In the genomic region with DNA sequence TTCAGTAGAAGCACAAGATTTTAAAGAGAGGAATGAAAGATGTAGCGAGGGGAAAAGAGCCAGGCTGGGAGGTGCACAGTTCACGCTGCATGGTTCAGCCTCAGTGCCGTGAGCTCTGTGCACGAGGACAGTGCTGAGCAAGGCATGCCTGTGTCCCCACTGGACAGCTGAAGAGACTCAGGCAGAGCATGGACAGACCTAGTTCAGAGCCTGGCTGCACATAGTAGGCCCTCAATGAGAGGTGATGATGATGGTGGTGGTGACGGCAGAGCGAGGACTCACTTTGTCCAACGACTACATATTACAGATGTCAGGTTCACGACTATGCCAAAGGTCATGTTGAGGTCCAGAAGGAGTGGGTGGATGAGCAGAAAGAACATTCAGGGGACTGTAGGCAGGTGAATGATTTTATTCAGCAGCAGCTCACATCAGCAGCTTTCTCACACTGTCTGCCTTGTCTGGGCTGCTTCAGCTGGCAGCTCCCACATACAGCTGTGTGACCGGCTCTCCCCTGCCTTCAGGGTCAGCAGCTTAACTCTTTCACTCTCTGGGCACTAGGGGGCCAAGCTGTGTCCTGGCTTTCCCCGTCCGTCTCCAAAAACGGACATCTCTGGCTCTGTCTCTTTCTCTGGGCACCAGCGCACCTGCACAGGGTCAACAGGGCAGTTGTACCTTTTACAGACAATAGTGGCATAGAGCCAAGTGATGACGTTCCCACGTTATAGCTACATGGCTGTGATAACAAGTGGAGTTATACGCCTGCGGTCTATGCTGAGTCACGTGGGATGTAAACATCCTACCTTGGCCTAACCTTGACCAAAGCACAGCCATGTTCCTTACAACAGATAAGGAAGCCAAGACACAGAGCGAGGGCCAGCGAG, we compare ENCODE assay signal across 1 cellular context.
TF ChIP-seq lines count a peak whose summit lies in the region.

No MANE protein-coding gene starts in this region.

TF ChIP-seq in K562, 482 proteins besides CTCF, POLR2A, EP300 and RAD21 (continued from another document and continues in another):
- TF ChIP-seq FOXK2 (conservative IDR thresholded peaks at IDR 0.05 in 1 of 2, IDR thresholded peaks at IDR 0.05 in 1 of 2; ENCODE audit: low read depth in 2 of 2) (peak; percentile 74 to 78; a peak in 3 of 4 replicates), ARID1B (IDR thresholded peaks at IDR 0.05) (peak; percentile 50), C11orf30 (IDR thresholded peaks at IDR 0.05; ENCODE audit: low read depth) (peak; percentile 65), ZC3H11A (IDR thresholded peaks at IDR 0.05; ENCODE audit: low read depth, low read length) (no peak), PTRF (tag; IDR thresholded peaks at IDR 0.05) (peak; percentile 71), TEAD4 (IDR thresholded peaks at IDR 0.05; ENCODE audit: low read length) (0 out of 2 replicates have a peak, but pooled peaks have one; percentile 15), TEAD4 (CRISPR knock-in tag; IDR thresholded peaks at IDR 0.05; ENCODE audit: borderline replicate concordance) (no peak), SOX6 (IDR thresholded peaks at IDR 0.05) (peak; percentile 83), TAF7 (tag; IDR thresholded peaks at IDR 0.05) (peak; percentile 61; the same call in 1 of the 2 replicates), SMC3 (conservative IDR thresholded peaks at IDR 0.05; ENCODE audit: insufficient read depth, low read depth, low read length) (0 out of 2 replicates have a peak, but pooled peaks have one; percentile 34), YBX1 (IDR thresholded peaks at IDR 0.05) (no peak), XRCC3 (IDR thresholded peaks at IDR 0.05) (no peak), ZKSCAN1 (IDR thresholded peaks at IDR 0.05; ENCODE audit: low read depth, low read length) (peak; percentile 87), KDM1A (IDR thresholded peaks at IDR 0.05) (peak in 1 of 2 experiments; percentile 28; a peak in 2 of 4 replicates), KLF13 (tag; IDR thresholded peaks at IDR 0.05; ENCODE audit: borderline replicate concordance, low read depth) (peak; percentile 38; the same call in 1 of the 2 replicates), GATAD2B (IDR thresholded peaks at IDR 0.05; ENCODE audit: borderline replicate concordance) (no peak), ZNF239 (CRISPR knock-in tag; IDR thresholded peaks at IDR 0.05) (peak; percentile 62; the same call in 1 of the 2 replicates), ATF7 (IDR thresholded peaks at IDR 0.05) (peak; percentile 41), ZNF253 (CRISPR knock-in tag; conservative IDR thresholded peaks at IDR 0.05) (no peak), CBFA2T2 (conservative IDR thresholded peaks at IDR 0.05) (peak; percentile 34; the same call in 1 of the 2 replicates), ETV1 (tag; conservative IDR thresholded peaks at IDR 0.05; ENCODE audit: low read depth) (0 out of 2 replicates have a peak, but pooled peaks have one; percentile 43), ZKSCAN8 (CRISPR knock-in tag; IDR thresholded peaks at IDR 0.05) (peak; percentile 60; the same call in 1 of the 2 replicates), SETDB1 (IDR thresholded peaks at IDR 0.05; ENCODE audit: low read length) (no peak), BCL6 (CRISPR knock-in tag; IDR thresholded peaks at IDR 0.05) (peak; percentile 50; the same call in 1 of the 2 replicates), NFE2 (IDR thresholded peaks at IDR 0.05; ENCODE audit: low read depth) (peak; percentile 80), ILK (tag; IDR thresholded peaks at IDR 0.05; ENCODE audit: borderline replicate concordance, low read depth) (no peak), IFI16 (CRISPR knock-in tag; IDR thresholded peaks at IDR 0.05) (0 out of 2 replicates have a peak, but pooled peaks have one; percentile 59), MAFG (tag; conservative IDR thresholded peaks at IDR 0.05) (peak; percentile 73), CHD4 (IDR thresholded peaks at IDR 0.05; ENCODE audit: insufficient read depth, insufficient replicate concordance, low read depth, low read length, poor library complexity, severe bottlenecking) (no peak), HDAC2 (IDR thresholded peaks at IDR 0.05) (peak; percentile 29; the same call in 1 of the 2 replicates), PTTG1 (tag; IDR thresholded peaks at IDR 0.05; ENCODE audit: low read depth) (peak; percentile 79), NFIC (IDR thresholded peaks at IDR 0.05) (peak; percentile 91), KLF6 (CRISPR knock-in tag; IDR thresholded peaks at IDR 0.05; ENCODE audit: borderline replicate concordance) (peak; percentile 78; the same call in 1 of the 2 replicates), PHTF2 (CRISPR knock-in tag; IDR thresholded peaks at IDR 0.05) (no peak), TEAD2 (tag; IDR thresholded peaks at IDR 0.05) (peak; percentile 52; the same call in 1 of the 2 replicates), SMAD3 (CRISPR knock-in tag; conservative IDR thresholded peaks at IDR 0.05) (peak; percentile 87), GTF2A2 (tag; IDR thresholded peaks at IDR 0.05) (0 out of 2 replicates have a peak, but pooled peaks have one; percentile 44), JUND (IDR thresholded peaks at IDR 0.05; ENCODE audit: borderline replicate concordance, low read depth, low read length) (no peak), JUND (tag; IDR thresholded peaks at IDR 0.05; ENCODE audit: borderline replicate concordance, low read depth, low read length) (peak; percentile 67; the same call in 2 of the 3 replicates), RBM25 (IDR thresholded peaks at IDR 0.05; ENCODE audit: low read depth, low read length, severe bottlenecking) (no peak), KDM4B (IDR thresholded peaks at IDR 0.05; ENCODE audit: borderline replicate concordance in 2 of 2, low read depth in 1 of 2) (no peak), PHF21A (IDR thresholded peaks at IDR 0.05; ENCODE audit: borderline replicate concordance, low read depth) (no peak), DMBX1 (CRISPR knock-in tag; IDR thresholded peaks at IDR 0.05; ENCODE audit: borderline replicate concordance) (peak; percentile 89; the same call in 1 of the 2 replicates)
- TF ChIP-seq, protein P1, sequence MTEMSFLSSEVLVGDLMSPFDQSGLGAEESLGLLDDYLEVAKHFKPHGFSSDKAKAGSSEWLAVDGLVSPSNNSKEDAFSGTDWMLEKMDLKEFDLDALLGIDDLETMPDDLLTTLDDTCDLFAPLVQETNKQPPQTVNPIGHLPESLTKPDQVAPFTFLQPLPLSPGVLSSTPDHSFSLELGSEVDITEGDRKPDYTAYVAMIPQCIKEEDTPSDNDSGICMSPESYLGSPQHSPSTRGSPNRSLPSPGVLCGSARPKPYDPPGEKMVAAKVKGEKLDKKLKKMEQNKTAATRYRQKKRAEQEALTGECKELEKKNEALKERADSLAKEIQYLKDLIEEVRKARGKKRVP (CRISPR knock-in tag; IDR thresholded peaks at IDR 0.05): 0 out of 2 replicates have a peak, but pooled peaks have one; percentile 50
- TF ChIP-seq, protein P2, sequence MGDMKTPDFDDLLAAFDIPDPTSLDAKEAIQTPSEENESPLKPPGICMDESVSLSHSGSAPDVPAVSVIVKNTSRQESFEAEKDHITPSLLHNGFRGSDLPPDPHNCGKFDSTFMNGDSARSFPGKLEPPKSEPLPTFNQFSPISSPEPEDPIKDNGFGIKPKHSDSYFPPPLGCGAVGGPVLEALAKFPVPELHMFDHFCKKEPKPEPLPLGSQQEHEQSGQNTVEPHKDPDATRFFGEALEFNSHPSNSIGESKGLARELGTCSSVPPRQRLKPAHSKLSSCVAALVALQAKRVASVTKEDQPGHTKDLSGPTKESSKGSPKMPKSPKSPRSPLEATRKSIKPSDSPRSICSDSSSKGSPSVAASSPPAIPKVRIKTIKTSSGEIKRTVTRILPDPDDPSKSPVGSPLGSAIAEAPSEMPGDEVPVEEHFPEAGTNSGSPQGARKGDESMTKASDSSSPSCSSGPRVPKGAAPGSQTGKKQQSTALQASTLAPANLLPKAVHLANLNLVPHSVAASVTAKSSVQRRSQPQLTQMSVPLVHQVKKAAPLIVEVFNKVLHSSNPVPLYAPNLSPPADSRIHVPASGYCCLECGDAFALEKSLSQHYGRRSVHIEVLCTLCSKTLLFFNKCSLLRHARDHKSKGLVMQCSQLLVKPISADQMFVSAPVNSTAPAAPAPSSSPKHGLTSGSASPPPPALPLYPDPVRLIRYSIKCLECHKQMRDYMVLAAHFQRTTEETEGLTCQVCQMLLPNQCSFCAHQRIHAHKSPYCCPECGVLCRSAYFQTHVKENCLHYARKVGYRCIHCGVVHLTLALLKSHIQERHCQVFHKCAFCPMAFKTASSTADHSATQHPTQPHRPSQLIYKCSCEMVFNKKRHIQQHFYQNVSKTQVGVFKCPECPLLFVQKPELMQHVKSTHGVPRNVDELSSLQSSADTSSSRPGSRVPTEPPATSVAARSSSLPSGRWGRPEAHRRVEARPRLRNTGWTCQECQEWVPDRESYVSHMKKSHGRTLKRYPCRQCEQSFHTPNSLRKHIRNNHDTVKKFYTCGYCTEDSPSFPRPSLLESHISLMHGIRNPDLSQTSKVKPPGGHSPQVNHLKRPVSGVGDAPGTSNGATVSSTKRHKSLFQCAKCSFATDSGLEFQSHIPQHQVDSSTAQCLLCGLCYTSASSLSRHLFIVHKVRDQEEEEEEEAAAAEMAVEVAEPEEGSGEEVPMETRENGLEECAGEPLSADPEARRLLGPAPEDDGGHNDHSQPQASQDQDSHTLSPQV (IDR thresholded peaks at IDR 0.05): peak; percentile 96
- TF ChIP-seq, protein P3, sequence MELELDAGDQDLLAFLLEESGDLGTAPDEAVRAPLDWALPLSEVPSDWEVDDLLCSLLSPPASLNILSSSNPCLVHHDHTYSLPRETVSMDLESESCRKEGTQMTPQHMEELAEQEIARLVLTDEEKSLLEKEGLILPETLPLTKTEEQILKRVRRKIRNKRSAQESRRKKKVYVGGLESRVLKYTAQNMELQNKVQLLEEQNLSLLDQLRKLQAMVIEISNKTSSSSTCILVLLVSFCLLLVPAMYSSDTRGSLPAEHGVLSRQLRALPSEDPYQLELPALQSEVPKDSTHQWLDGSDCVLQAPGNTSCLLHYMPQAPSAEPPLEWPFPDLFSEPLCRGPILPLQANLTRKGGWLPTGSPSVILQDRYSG (tag; conservative IDR thresholded peaks at IDR 0.05; ENCODE audit: low read depth): peak; percentile 89; the same call in 1 of the 2 replicates
- TF ChIP-seq, protein P4, sequence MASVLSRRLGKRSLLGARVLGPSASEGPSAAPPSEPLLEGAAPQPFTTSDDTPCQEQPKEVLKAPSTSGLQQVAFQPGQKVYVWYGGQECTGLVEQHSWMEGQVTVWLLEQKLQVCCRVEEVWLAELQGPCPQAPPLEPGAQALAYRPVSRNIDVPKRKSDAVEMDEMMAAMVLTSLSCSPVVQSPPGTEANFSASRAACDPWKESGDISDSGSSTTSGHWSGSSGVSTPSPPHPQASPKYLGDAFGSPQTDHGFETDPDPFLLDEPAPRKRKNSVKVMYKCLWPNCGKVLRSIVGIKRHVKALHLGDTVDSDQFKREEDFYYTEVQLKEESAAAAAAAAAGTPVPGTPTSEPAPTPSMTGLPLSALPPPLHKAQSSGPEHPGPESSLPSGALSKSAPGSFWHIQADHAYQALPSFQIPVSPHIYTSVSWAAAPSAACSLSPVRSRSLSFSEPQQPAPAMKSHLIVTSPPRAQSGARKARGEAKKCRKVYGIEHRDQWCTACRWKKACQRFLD (CRISPR knock-in tag; IDR thresholded peaks at IDR 0.05): peak; percentile 88
- TF ChIP-seq, protein P5, sequence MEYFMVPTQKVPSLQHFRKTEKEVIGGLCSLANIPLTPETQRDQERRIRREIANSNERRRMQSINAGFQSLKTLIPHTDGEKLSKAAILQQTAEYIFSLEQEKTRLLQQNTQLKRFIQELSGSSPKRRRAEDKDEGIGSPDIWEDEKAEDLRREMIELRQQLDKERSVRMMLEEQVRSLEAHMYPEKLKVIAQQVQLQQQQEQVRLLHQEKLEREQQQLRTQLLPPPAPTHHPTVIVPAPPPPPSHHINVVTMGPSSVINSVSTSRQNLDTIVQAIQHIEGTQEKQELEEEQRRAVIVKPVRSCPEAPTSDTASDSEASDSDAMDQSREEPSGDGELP (CRISPR knock-in tag; IDR thresholded peaks at IDR 0.05; ENCODE audit: borderline replicate concordance): peak; percentile 92
- TF ChIP-seq, protein P6, sequence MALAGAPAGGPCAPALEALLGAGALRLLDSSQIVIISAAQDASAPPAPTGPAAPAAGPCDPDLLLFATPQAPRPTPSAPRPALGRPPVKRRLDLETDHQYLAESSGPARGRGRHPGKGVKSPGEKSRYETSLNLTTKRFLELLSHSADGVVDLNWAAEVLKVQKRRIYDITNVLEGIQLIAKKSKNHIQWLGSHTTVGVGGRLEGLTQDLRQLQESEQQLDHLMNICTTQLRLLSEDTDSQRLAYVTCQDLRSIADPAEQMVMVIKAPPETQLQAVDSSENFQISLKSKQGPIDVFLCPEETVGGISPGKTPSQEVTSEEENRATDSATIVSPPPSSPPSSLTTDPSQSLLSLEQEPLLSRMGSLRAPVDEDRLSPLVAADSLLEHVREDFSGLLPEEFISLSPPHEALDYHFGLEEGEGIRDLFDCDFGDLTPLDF (CRISPR knock-in tag; IDR thresholded peaks at IDR 0.05): no peak
- TF ChIP-seq, protein P7, sequence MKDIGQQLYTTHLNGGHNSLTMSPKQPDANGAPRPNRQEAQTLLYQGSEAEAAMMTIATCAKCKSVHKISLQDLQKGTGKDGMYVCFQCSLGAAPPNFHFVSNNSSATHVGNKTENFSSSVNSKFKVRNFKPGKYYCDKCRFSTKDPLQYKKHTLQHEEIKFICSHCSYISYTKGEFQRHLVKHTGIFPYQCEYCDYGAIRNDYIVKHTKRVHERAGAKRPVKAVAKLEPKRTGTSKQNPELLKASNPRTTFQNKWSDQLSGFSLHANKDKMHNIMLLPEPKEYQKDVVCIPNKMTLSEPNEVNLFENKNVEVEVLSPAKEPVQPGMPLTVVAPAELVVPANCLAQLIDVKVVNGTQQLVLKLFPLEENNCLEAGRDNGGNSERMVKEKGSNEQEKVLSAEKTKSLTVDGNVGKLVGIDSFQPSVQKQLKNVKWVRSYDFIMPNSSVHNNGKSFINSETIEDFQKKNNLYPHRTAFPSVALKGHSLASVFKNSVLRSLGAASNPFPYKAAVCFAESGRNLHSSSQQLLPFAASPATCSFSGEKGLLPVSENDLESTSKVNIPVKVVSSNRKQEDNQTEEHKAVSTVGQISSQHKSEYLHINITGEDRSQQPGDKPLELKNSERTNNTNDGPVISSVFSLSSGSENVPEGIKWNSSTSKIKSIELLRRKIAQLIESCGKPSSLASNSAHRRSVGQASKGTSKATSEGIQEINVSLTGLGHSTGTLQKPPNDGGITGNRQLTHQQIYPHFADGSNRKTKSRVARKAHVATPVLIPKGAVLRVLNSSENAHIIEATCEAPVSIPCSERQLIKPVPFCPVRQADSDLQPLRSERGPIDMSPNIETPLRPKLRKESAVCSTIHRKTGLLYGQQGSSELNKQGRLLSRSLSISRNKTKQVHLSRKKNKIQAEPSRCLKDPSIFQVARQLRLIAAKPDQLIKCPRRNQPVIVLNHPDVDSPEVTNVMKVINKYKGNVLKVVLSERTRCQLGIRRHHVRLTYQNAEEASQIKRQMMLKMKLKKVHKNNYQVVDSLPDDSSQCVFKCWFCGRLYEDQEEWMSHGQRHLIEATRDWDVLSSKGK (CRISPR knock-in tag; IDR thresholded peaks at IDR 0.05): no peak
